ENCODE assay signal across 8 cellular contexts in genomic region chr11:76721755-76722677, GRCh38. TPM values are rescaled to one million over a fixed set of nuclear protein-coding genes. Genes with fewer than 3 reads are reported as not detected.
A peak's percentile ranks its signal among the peaks of the same experiment; 100 is the strongest.
DNase-seq lines count a peak whose midpoint lies in the region; ATAC-seq and TF ChIP-seq lines count a peak whose summit lies in the region.

No MANE protein-coding gene starts in this region.

- intact Hi-C loops in colonic mucosa (cut with DNase I), result no loop called here

- no peak overlapping the region for H3K9ac ChIP-seq in colonic mucosa (ENCODE audit: low read depth in 2 of 2, low read length in 2 of 2)

- no peak overlapping the region for H3K27ac ChIP-seq in colonic mucosa

- H3K27me3 ChIP-seq in colonic mucosa, result no peaks in the 10 kb centered on the region

- DNase-seq in DMS53 (lab: John Stamatoyannopoulos, UW), result peak; percentile 96
- peak; percentile 44 to 92 for DNase-seq in NCI-H526 (lab: John Stamatoyannopoulos, UW)
- DNase-seq in activated CD4-positive, alpha-beta T cell treated with anti-CD3 and anti-CD28 coated beads, Interleukin-2, amount 50 U/mL, for 1 hour, result peak; percentile 67
- DNase-seq in colonic mucosa, result peak; percentile 86
- peak; percentile 91 for DNase-seq in left kidney (ENCODE audit: low read depth, low spot score)
- peak; percentile 79 to 80 for DNase-seq in stimulated activated CD4-positive, alpha-beta T cell treated with anti-CD3 and anti-CD28 coated beads, Interleukin-2, amount 100 ng/mL, for 48 hours

- ATAC-seq in HG02678 (IDR thresholded peaks at IDR 0.05; ENCODE audit: unreplicated experiment) (peak; percentile 76), HG03342 (IDR thresholded peaks at IDR 0.05; ENCODE audit: unreplicated experiment) (no peak)

- H3K4me3 ChIP-seq in colonic mucosa, result no peak overlapping the region

- TF ChIP-seq CTCF in colonic mucosa (IDR thresholded peaks at IDR 0.05), result peak; percentile 88

- peaks cover 4% of the 10 kb centered on the region for H3K4me1 ChIP-seq in colonic mucosa

- no peaks in the 10 kb centered on the region for H3K9me3 ChIP-seq in colonic mucosa

- H3K36me3 ChIP-seq in colonic mucosa, result no peaks in the 10 kb centered on the region

RNA-seq across cellular contexts. Expression of gene LRRC32, which starts 51.5 kb away (rescaled TPM):
- total RNA-seq in colonic mucosa, result 10 to 100 TPM in 1 of 2 donors, 1 to 10 TPM in 1; 5.9 to 26.8 TPM
